In the genomic region with DNA sequence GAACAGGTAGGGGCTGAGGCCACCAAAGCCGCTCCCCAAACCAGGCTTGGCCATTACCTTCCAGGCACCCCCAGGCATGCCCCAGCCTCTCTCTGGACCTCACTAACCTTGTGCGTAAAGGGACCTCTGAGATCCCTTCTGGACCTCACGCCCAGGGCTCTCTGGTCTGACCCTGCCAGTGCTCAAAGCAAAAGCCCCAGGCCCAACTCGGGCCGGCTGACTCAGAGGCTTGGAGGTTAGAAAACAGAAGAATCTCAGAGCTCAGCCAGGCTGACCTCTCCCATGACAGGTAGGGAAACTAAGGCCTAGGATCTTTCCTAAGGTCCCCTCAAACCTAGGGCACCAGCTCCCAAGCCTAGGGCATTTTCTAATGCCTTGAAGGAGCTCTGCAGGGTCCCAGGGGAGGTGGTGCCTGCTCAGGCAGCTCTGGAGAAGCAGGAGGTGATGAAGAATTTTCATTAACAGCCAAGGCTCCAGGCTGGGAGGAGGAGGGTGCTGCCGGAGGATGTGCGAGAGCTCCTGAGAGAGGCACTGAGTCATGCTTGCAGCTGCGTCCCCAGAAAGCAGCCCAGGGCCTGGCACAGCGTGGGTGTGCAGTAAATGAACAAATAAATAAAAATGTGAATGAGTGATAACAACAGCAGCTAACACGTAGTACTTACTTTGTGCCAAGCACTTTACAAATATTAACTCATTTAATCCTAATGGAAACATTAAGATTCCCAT, we compare ENCODE assay signal across 1 cellular context.
A peak's percentile ranks its signal among the peaks of the same experiment; 100 is the strongest.
TF ChIP-seq lines count a peak whose summit lies in the region.

No MANE protein-coding gene starts in this region.

TF ChIP-seq in HCT116, 20 proteins besides CTCF, POLR2A, EP300 and RAD21:
- TF ChIP-seq ZNF274 (IDR thresholded peaks at IDR 0.05; ENCODE audit: low read depth, low read length) (no peak), CBX3 (IDR thresholded peaks at IDR 0.05; ENCODE audit: low read depth) (0 out of 2 replicates have a peak, but pooled peaks have one; percentile 65), EZH2phosphoT487 (IDR thresholded peaks at IDR 0.05; ENCODE audit: borderline replicate concordance) (no peak), SP1 (IDR thresholded peaks at IDR 0.05; ENCODE audit: low read depth) (peak; percentile 64), ZFX (IDR thresholded peaks at IDR 0.05) (no peak), EZH2 (IDR thresholded peaks at IDR 0.05) (no peak), MAX (IDR thresholded peaks at IDR 0.05) (peak; percentile 67), ZBTB33 (IDR thresholded peaks at IDR 0.05; ENCODE audit: extremely low read depth, insufficient replicate concordance, low read length) (no peak), EGR1 (IDR thresholded peaks at IDR 0.05; ENCODE audit: low read depth) (peak; percentile 96), ATF3 (IDR thresholded peaks at IDR 0.05) (no peak), FOSL1 (IDR thresholded peaks at IDR 0.05; ENCODE audit: low read depth) (peak; percentile 75), SIN3A (IDR thresholded peaks at IDR 0.05; ENCODE audit: low read depth) (no peak), JUND (IDR thresholded peaks at IDR 0.05) (peak; percentile 71), POLR2AphosphoS5 (IDR thresholded peaks at IDR 0.05; ENCODE audit: low read depth, low read length) (no peak), REST (IDR thresholded peaks at IDR 0.05; ENCODE audit: low read depth) (no peak), SRF (IDR thresholded peaks at IDR 0.05; ENCODE audit: low read depth) (no peak), TCF7L2 (IDR thresholded peaks at IDR 0.05; ENCODE audit: borderline replicate concordance, extremely low read depth, insufficient read depth, insufficient read length) (no peak), ELF1 (IDR thresholded peaks at IDR 0.05; ENCODE audit: borderline replicate concordance, low read depth) (no peak), YY1 (IDR thresholded peaks at IDR 0.05; ENCODE audit: extremely low read depth, insufficient replicate concordance, low read depth, low read length) (no peak), CEBPB (IDR thresholded peaks at IDR 0.05; ENCODE audit: low read depth) (no peak)
